ENCODE assay signal across 19 cellular contexts in genomic region chrX:37781808-37782207, GRCh38. TPM values are rescaled to one million over a fixed set of nuclear protein-coding genes. Genes with fewer than 3 reads are reported as not detected.
DNase-seq lines count a peak whose midpoint lies in the region; ATAC-seq, FAIRE-seq and TF ChIP-seq lines count a peak whose summit lies in the region.
"Had no signal": no experiment of that assay in that cellular context is flagged by ENCODE, and none has a peak within 500 bp of the region (broad histone marks: within the 10 kb centered on the region; RNA-seq: fewer than 3 reads in every experiment).

No MANE protein-coding gene starts in this region.

- no peak for FAIRE-seq in GM12891 (lab: Jason Lieb, UNC)

- H3K27me3 Mint-ChIP-seq in activated T-cell treated with anti-CD3 and anti-CD28 coated beads, Interleukin-2, amount 50 U/mL, for 4 hours (ENCODE audit: low read depth): no peaks in the 10 kb centered on the region
- H3K27me3 Mint-ChIP-seq in activated T-cell treated with anti-CD3 and anti-CD28 coated beads, Interleukin-2, amount 50 U/mL, for 24 hours: peaks cover 18% of the 10 kb centered on the region
- no peaks in the 10 kb centered on the region for H3K27me3 Mint-ChIP-seq in dendritic cell treated with granulocyte-macrophage colony-stimulating factor and Interleukin-4, amounts not matched to agents 40 ng/mL and 50 ng/mL, for 4 days
- H3K27me3 Mint-ChIP-seq in mesothelial cell of epicardium (ENCODE audit: low read depth): no peaks in the 10 kb centered on the region
- H3K27me3 Mint-ChIP-seq: CD4-positive, CD25-positive, alpha-beta regulatory T cell; central memory CD8-positive, alpha-beta T cell; type B pancreatic cell had no signal

- no peaks in the 10 kb centered on the region for H3K4me1 ChIP-seq in upper lobe of right lung
- H3K4me1 ChIP-seq: parathyroid adenoma had no signal

- ATAC-seq in activated T-cell treated with anti-CD3 and anti-CD28 coated beads, Interleukin-2, amount 50 U/mL, for 4 hours: no peak
- peak; percentile 4 for ATAC-seq in HG02885 (IDR thresholded peaks at IDR 0.05; ENCODE audit: poor library complexity, unreplicated experiment)
- peak; percentile 47 for ATAC-seq in upper lobe of right lung
- ATAC-seq in Right ventricle myocardium superior (ENCODE audit: poor library complexity): no peak

- H3K27ac ChIP-seq in upper lobe of right lung: peak overlapping the region; percentile 58
- H3K27ac ChIP-seq: parathyroid adenoma had no signal

- TF ChIP-seq CTCF in upper lobe of right lung (IDR thresholded peaks at IDR 0.05) (no peak), mesothelial cell of epicardium (IDR thresholded peaks at IDR 0.05; ENCODE audit: unreplicated experiment) (no peak)

- H3K27ac Mint-ChIP-seq in activated T-cell treated with anti-CD3 and anti-CD28 coated beads, Interleukin-2, amount 50 U/mL, for 24 hours: no peak overlapping the region
- H3K27ac Mint-ChIP-seq in dendritic cell treated with granulocyte-macrophage colony-stimulating factor and Interleukin-4, amounts not matched to agents 40 ng/mL and 50 ng/mL, for 4 days: peak overlapping the region; percentile 90
- no peak overlapping the region for H3K27ac Mint-ChIP-seq in mesothelial cell of epicardium
- H3K27ac Mint-ChIP-seq: CD4-positive, CD25-positive, alpha-beta regulatory T cell; type B pancreatic cell had no signal

- H3K36me3 ChIP-seq in upper lobe of right lung: no peaks in the 10 kb centered on the region

- H3K9me3 ChIP-seq in upper lobe of right lung: no peaks in the 10 kb centered on the region

- H3K4me3 Mint-ChIP-seq in activated T-cell treated with anti-CD3 and anti-CD28 coated beads, Interleukin-2, amount 50 U/mL, for 4 hours: peak overlapping the region; percentile 33
- no peak overlapping the region for H3K4me3 Mint-ChIP-seq in activated T-cell treated with anti-CD3 and anti-CD28 coated beads, Interleukin-2, amount 50 U/mL, for 24 hours
- peak overlapping the region; percentile 76 for H3K4me3 Mint-ChIP-seq in dendritic cell treated with granulocyte-macrophage colony-stimulating factor and Interleukin-4, amounts not matched to agents 40 ng/mL and 50 ng/mL, for 4 days
- H3K4me3 Mint-ChIP-seq in mesothelial cell of epicardium: no peak overlapping the region
- H3K4me3 Mint-ChIP-seq: CD4-positive, CD25-positive, alpha-beta regulatory T cell; central memory CD8-positive, alpha-beta T cell; type B pancreatic cell had no signal

- intact Hi-C loops in dendritic cell treated with granulocyte-macrophage colony-stimulating factor and Interleukin-4, amounts not matched to agents 40 ng/mL and 50 ng/mL, for 4 days (cut with micrococcal nuclease): loop anchor here (5.0 kb wide), 1 partner anchor 35 kb away; no protein-coding TSS in a partner anchor
- intact Hi-C loops in upper lobe of right lung (cut with DNase I) (no loop called here), Right ventricle myocardium superior (cut with DNase I) (no loop called here)

- no peak for DNase-seq in activated T-cell treated with anti-CD3 and anti-CD28 coated beads, Interleukin-2, amount 50 U/mL, for 4 hours
- DNase-seq in activated T-cell treated with anti-CD3 and anti-CD28 coated beads, Interleukin-2, amount 50 U/mL, for 24 hours: no peak
- DNase-seq in upper lobe of right lung (no peak), mesothelial cell of epicardium (ENCODE audit: low spot score in 2 of 2, unreplicated experiment in 2 of 2) (no peak), GM12891 (ENCODE audit: insufficient read length, low spot score) (no peak), Right ventricle myocardium superior (no peak)
- DNase-seq: amniotic stem cell; CD4-positive, CD25-positive, alpha-beta regulatory T cell; KG1; NCI-H1105 treated with DMSO at 0.1 percent for 48 hours; NCI-H2171 treated with DMSO at 0.1 percent for 48 hours; stimulated activated CD4-positive, alpha-beta T cell treated with anti-CD3 and anti-CD28 coated beads, Interleukin-4, amount 100 ng/mL, for 4 hours had no signal

- peak overlapping the region; percentile 28 for H3K4me3 ChIP-seq in upper lobe of right lung

- no peak for TF ChIP-seq POLR2A in GM12891 (IDR thresholded peaks at IDR 0.05; ENCODE audit: low read depth, low read length)

- no peaks in the 10 kb centered on the region for H3K9me3 Mint-ChIP-seq in activated T-cell treated with anti-CD3 and anti-CD28 coated beads, Interleukin-2, amount 50 U/mL, for 4 hours
- H3K9me3 Mint-ChIP-seq in activated T-cell treated with anti-CD3 and anti-CD28 coated beads, Interleukin-2, amount 50 U/mL, for 24 hours: no peaks in the 10 kb centered on the region
- no peaks in the 10 kb centered on the region for H3K9me3 Mint-ChIP-seq in dendritic cell treated with granulocyte-macrophage colony-stimulating factor and Interleukin-4, amounts not matched to agents 40 ng/mL and 50 ng/mL, for 4 days
- peaks cover 21% of the 10 kb centered on the region for H3K9me3 Mint-ChIP-seq in mesothelial cell of epicardium
- H3K9me3 Mint-ChIP-seq: CD4-positive, CD25-positive, alpha-beta regulatory T cell; central memory CD8-positive, alpha-beta T cell; type B pancreatic cell had no signal

- no peaks in the 10 kb centered on the region for H3K36me3 Mint-ChIP-seq in activated T-cell treated with anti-CD3 and anti-CD28 coated beads, Interleukin-2, amount 50 U/mL, for 4 hours (ENCODE audit: insufficient read depth)
- H3K36me3 Mint-ChIP-seq in activated T-cell treated with anti-CD3 and anti-CD28 coated beads, Interleukin-2, amount 50 U/mL, for 24 hours (ENCODE audit: low read depth): no peaks in the 10 kb centered on the region
- peaks cover 55% of the 10 kb centered on the region for H3K36me3 Mint-ChIP-seq in dendritic cell treated with granulocyte-macrophage colony-stimulating factor and Interleukin-4, amounts not matched to agents 40 ng/mL and 50 ng/mL, for 4 days (ENCODE audit: low read depth)
- H3K36me3 Mint-ChIP-seq in mesothelial cell of epicardium: no peaks in the 10 kb centered on the region
- H3K36me3 Mint-ChIP-seq: CD4-positive, CD25-positive, alpha-beta regulatory T cell; type B pancreatic cell had no signal

- H3K27me3 ChIP-seq in upper lobe of right lung: no peaks in the 10 kb centered on the region

- peaks cover 21% of the 10 kb centered on the region for H3K4me1 Mint-ChIP-seq in activated T-cell treated with anti-CD3 and anti-CD28 coated beads, Interleukin-2, amount 50 U/mL, for 4 hours (ENCODE audit: low read depth)
- H3K4me1 Mint-ChIP-seq in activated T-cell treated with anti-CD3 and anti-CD28 coated beads, Interleukin-2, amount 50 U/mL, for 24 hours (ENCODE audit: low read depth): peaks cover 19% of the 10 kb centered on the region
- peaks cover 38% of the 10 kb centered on the region for H3K4me1 Mint-ChIP-seq in dendritic cell treated with granulocyte-macrophage colony-stimulating factor and Interleukin-4, amounts not matched to agents 40 ng/mL and 50 ng/mL, for 4 days (ENCODE audit: low read depth)
- H3K4me1 Mint-ChIP-seq in mesothelial cell of epicardium: no peaks in the 10 kb centered on the region

TF ChIP-seq in GM12891, 5 proteins besides CTCF, POLR2A, EP300 and RAD21:
- TF ChIP-seq TAF1 (IDR thresholded peaks at IDR 0.05; ENCODE audit: low read depth, low read length) (no peak), PAX5 (IDR thresholded peaks at IDR 0.05; ENCODE audit: insufficient read depth, low read length, severe bottlenecking) (no peak), SPI1 (IDR thresholded peaks at IDR 0.05; ENCODE audit: low read depth, low read length) (no peak), POLR2AphosphoS5 (IDR thresholded peaks at IDR 0.05; ENCODE audit: low read depth, low read length) (no peak), POU2F2 (IDR thresholded peaks at IDR 0.05; ENCODE audit: low read depth, low read length) (no peak)
TF ChIP-seq in GM12891: peak in this region for 0.

RNA-seq across cellular contexts. Expression of gene CYBB, which starts 1.9 kb away (rescaled TPM):
- total RNA-seq in activated T-cell treated with anti-CD3 and anti-CD28 coated beads, Interleukin-2, amount 50 U/mL, for 4 hours: 1 to 10 TPM; 1.1 to 3.5 (median 1.2) TPM
- total RNA-seq in upper lobe of right lung: 225 TPM
- total RNA-seq in mesothelial cell of epicardium: 0.05 to 0.38 TPM (median 0.07 TPM) in 3 replicates
- polyA plus RNA-seq in GM12891 (2012; ENCODE audit: low read depth, missing spikeins): 24.7 TPM
- total RNA-seq in Right ventricle myocardium superior: 28.8 TPM
- total RNA-seq: A172; activated CD8-positive, alpha-beta memory T cell treated with anti-CD3 and anti-CD28 coated beads for 36 hours had no signal

Comparison
In these comparisons a context has a peak if more than half of its experiments do, and no peak if none do; other contexts are left out.
1. H3K4me3 Mint-ChIP-seq: peak in activated T-cell treated with anti-CD3 and anti-CD28 coated beads, Interleukin-2, amount 50 U/mL, for 4 hours (single experiment) and dendritic cell treated with granulocyte-macrophage colony-stimulating factor and Interleukin-4, amounts not matched to agents 40 ng/mL and 50 ng/mL, for 4 days (single experiment); none in activated T-cell treated with anti-CD3 and anti-CD28 coated beads, Interleukin-2, amount 50 U/mL, for 24 hours (single experiment) and mesothelial cell of epicardium (single experiment).
2. ATAC-seq: peak in HG02885 (single experiment) and upper lobe of right lung (single experiment); none in activated T-cell treated with anti-CD3 and anti-CD28 coated beads, Interleukin-2, amount 50 U/mL, for 4 hours (0 of 2) and Right ventricle myocardium superior (single experiment).